9 cellular contexts compared by ENCODE assay signal in genomic region chr2:100820346-100821254, GRCh38. TPM values are rescaled to one million over a fixed set of nuclear protein-coding genes. Genes with fewer than 3 reads are reported as not detected.
DNase-seq lines count a peak whose midpoint lies in the region; ATAC-seq, FAIRE-seq and TF ChIP-seq lines count a peak whose summit lies in the region.
"Had no signal": no experiment of that assay in that cellular context is flagged by ENCODE, and none has a peak within 500 bp of the region (broad histone marks: within the 10 kb centered on the region; RNA-seq: fewer than 3 reads in every experiment).

No MANE protein-coding gene starts in this region.

- H3K36me3 ChIP-seq in CD4-positive, alpha-beta memory T cell (ENCODE audit: insufficient read depth, low read length): no peaks in the 10 kb centered on the region
- no peaks in the 10 kb centered on the region for H3K36me3 ChIP-seq in esophagus muscularis mucosa

- intact Hi-C loops in CD4-positive, alpha-beta memory T cell (cut with micrococcal nuclease): loop anchor here (1.0 kb wide), 1 partner anchor 210 kb away; no protein-coding TSS in a partner anchor
- intact Hi-C loops in esophagus muscularis mucosa (cut with DNase I): loop anchor here (5.0 kb wide), 2 partner anchors 78 to 172 kb away; no protein-coding TSS in a partner anchor

- POLR2A ChIA-PET in CD4-positive, alpha-beta memory T cell (lab: Charles Lee; ENCODE audit: partially characterized antibody): no interaction called here

- H3K27ac Mint-ChIP-seq in CD4-positive, alpha-beta memory T cell: no peak overlapping the region

- peaks cover 4 to 19% (median 12%) of the 10 kb centered on the region in 4 donors for H3K4me1 Mint-ChIP-seq in CD4-positive, alpha-beta memory T cell

- peak overlapping the region; percentile 52 to 73 (median 55) for H3K4me3 Mint-ChIP-seq in CD4-positive, alpha-beta memory T cell

- TF ChIP-seq CTCF in WI38 (IDR thresholded peaks at IDR 0.05; ENCODE audit: low read depth, low read length): no peak
- TF ChIP-seq CTCF in esophagus muscularis mucosa (IDR thresholded peaks at IDR 0.05): no peak
- TF ChIP-seq CTCF in omental fat pad (IDR thresholded peaks at IDR 0.05): no peak

- ATAC-seq in omental fat pad (ENCODE audit: low FRiP score): peak; percentile 20

- FAIRE-seq in H54 (lab: Jason Lieb, UNC): no peak

- H3K27me3 ChIP-seq in CD4-positive, alpha-beta memory T cell (ENCODE audit: insufficient read depth, low read length): peaks cover 14% of the 10 kb centered on the region
- peaks cover 0 to 9% (median 0%) of the 10 kb centered on the region in 4 donors for H3K27me3 ChIP-seq in esophagus muscularis mucosa

- DNase-seq in CD4-positive, alpha-beta memory T cell: no peak
- DNase-seq in esophagus muscularis mucosa (ENCODE audit: extremely low spot score) (no peak), omental fat pad (ENCODE audit: low spot score) (no peak), NCI-H2227 (lab: John Stamatoyannopoulos, UW; ENCODE audit: unreplicated experiment) (no peak), H54 (ENCODE audit: insufficient read length, low spot score) (no peak), GOT3 (lab: John Stamatoyannopoulos, UW) (no peak), NCI-H510A (lab: John Stamatoyannopoulos, UW) (no peak)
- DNase-seq: occipital lobe had no signal

- WGBS in esophagus muscularis mucosa: 3% methylated on average over 11 of the region's 90 CpGs

- peaks cover 12% of the 10 kb centered on the region for H3K4me1 ChIP-seq in CD4-positive, alpha-beta memory T cell (ENCODE audit: insufficient read depth, low read length)
- H3K4me1 ChIP-seq in esophagus muscularis mucosa: peaks cover 21 to 61% (median 55%) of the 10 kb centered on the region in 4 donors

- H3K27me3 Mint-ChIP-seq in CD4-positive, alpha-beta memory T cell: peaks cover 31 to 32% of the 10 kb centered on the region in 2 donors

- CTCF ChIA-PET in CD4-positive, alpha-beta memory T cell (lab: Charles Lee; ENCODE audit: partially characterized antibody): no interaction called here

- no peak for TF ChIP-seq EP300 in esophagus muscularis mucosa (IDR thresholded peaks at IDR 0.05)

- H3K4me3 ChIP-seq in CD4-positive, alpha-beta memory T cell (ENCODE audit: low read length in 2 of 2): peak overlapping the region in 1 of 2 donors; percentile 32
- H3K4me3 ChIP-seq in WI38 (ENCODE audit: low read depth, low read length) (peak overlapping the region; percentile 75), esophagus muscularis mucosa (peak overlapping the region; percentile 79 to 83 (median 81))

- H3K9me3 ChIP-seq in CD4-positive, alpha-beta memory T cell (ENCODE audit: control insufficient read depth in 1 of 2, low read length in 2 of 2): no peaks in the 10 kb centered on the region
- H3K9me3 ChIP-seq in esophagus muscularis mucosa: no peaks in the 10 kb centered on the region

- TF ChIP-seq POLR2A in esophagus muscularis mucosa (IDR thresholded peaks at IDR 0.05; ENCODE audit: low read depth) (no peak), H54 (IDR thresholded peaks at IDR 0.05; ENCODE audit: low read depth, low read length) (no peak)

- no peak overlapping the region for H3K27ac ChIP-seq in CD4-positive, alpha-beta memory T cell (ENCODE audit: low read depth, low read length)
- H3K27ac ChIP-seq in esophagus muscularis mucosa (replicated peaks in 1 of 4): peak overlapping the region; percentile 91 to 97 (median 96)

- no peaks in the 10 kb centered on the region for H3K36me3 Mint-ChIP-seq in CD4-positive, alpha-beta memory T cell

- H3K9me3 Mint-ChIP-seq in CD4-positive, alpha-beta memory T cell: no peaks in the 10 kb centered on the region

RNA-seq across cellular contexts. Expression of gene NPAS2, which starts 0.7 kb away (rescaled TPM):
- 1 to 10 TPM; 2.1 to 2.6 TPM for total RNA-seq in CD4-positive, alpha-beta memory T cell
- under 1 TPM in 1 of 2 donors, not detected in 1; 0.79 TPM for polyA plus RNA-seq in CD4-positive, alpha-beta memory T cell
- total RNA-seq in esophagus muscularis mucosa: 10 to 100 TPM; 14.1 to 45.8 (median 28.1) TPM
- total RNA-seq in omental fat pad: 10 to 100 TPM in 3 of 4 donors, 1 to 10 TPM in 1; 6.1 to 29.8 (median 24.3) TPM
